ENCODE assay signal across 14 cellular contexts in the genomic region with DNA sequence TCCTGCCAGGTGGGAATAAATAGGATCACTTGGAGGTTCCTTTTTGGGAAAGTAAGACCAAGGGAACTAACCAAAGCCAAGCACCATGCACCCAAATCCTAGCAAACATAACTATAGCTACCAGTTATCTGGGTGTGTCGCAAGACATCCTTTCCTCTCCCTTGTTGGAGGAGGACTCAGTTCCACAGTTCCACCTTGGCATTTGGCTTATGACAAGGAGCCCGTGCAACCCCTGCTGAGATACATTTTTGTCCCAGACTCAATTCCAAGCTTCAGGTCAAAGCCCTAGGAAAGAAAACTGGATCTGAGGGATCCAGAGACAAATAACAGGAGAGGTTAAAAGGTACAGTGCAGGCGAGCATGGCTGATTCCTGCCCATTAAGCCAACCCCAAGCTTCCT. TPM values are rescaled to one million over a fixed set of nuclear protein-coding genes. Genes with fewer than 3 reads are reported as not detected.
"Had no signal": no experiment of that assay in that cellular context is flagged by ENCODE, and none has a peak within 500 bp of the region (broad histone marks: within the 10 kb centered on the region; RNA-seq: fewer than 3 reads in every experiment).

No MANE protein-coding gene starts in this region.

RNA-seq across cellular contexts. Expression of a gene that starts 40.8 kb away (rescaled TPM):
- total RNA-seq: activated B cell treated with CpG ODN at 0.5 μM for 24 hours; activated CD4-positive, alpha-beta memory T cell treated with anti-CD3 and anti-CD28 coated beads for 36 hours; activated CD4-positive, alpha-beta memory T cell treated with anti-CD3 and anti-CD28 coated beads, Interleukin-2, amount 10 ng/mL, durations not matched to agents 7 days and 5 days; activated CD4-positive, alpha-beta T cell treated with anti-CD3 and anti-CD28 coated beads for 36 hours; activated CD4-positive, alpha-beta T cell treated with anti-CD3 and anti-CD28 coated beads, Interleukin-2, amount 10 ng/mL, durations not matched to agents 24 days and 14 days; activated CD4-positive, alpha-beta T cell treated with anti-CD3 and anti-CD28 coated beads, Interleukin-2, amount 10 ng/mL, durations not matched to agents 7 days and 5 days; activated CD8-positive, alpha-beta memory T cell treated with anti-CD3 and anti-CD28 coated beads for 36 hours; activated CD8-positive, alpha-beta memory T cell treated with anti-CD3 and anti-CD28 coated beads, Interleukin-2, amount 10 ng/mL, durations not matched to agents 7 days and 5 days; activated CD8-positive, alpha-beta T cell treated with anti-CD3 and anti-CD28 coated beads for 36 hours; activated CD8-positive, alpha-beta T cell treated with anti-CD3 and anti-CD28 coated beads, Interleukin-2, amount 10 ng/mL, durations not matched to agents 7 days and 5 days; T-cell; T-helper 1 cell treated with Interleukin-12 subunit alpha and Interleukin-12 subunit beta and Interleukin-4 antibody, amounts not matched to agents 30 ng/mL and 1 ng/mL, for 36 hours; T-helper 17 cell; T-helper 2 cell treated with Interferon-gamma antibody and Interleukin-4, amounts not matched to agents 100 ng/mL and 5 ng/mL, for 36 hours had no signal
